1 cellular context compared by ENCODE assay signal in genomic region chr17:15952916-15953865, GRCh38.
TF ChIP-seq lines count a peak whose summit lies in the region.

No MANE protein-coding gene starts in this region.

TF ChIP-seq in HCT116, 20 proteins besides CTCF, POLR2A, EP300 and RAD21 (continued from another document):
- TF ChIP-seq, protein P1, sequence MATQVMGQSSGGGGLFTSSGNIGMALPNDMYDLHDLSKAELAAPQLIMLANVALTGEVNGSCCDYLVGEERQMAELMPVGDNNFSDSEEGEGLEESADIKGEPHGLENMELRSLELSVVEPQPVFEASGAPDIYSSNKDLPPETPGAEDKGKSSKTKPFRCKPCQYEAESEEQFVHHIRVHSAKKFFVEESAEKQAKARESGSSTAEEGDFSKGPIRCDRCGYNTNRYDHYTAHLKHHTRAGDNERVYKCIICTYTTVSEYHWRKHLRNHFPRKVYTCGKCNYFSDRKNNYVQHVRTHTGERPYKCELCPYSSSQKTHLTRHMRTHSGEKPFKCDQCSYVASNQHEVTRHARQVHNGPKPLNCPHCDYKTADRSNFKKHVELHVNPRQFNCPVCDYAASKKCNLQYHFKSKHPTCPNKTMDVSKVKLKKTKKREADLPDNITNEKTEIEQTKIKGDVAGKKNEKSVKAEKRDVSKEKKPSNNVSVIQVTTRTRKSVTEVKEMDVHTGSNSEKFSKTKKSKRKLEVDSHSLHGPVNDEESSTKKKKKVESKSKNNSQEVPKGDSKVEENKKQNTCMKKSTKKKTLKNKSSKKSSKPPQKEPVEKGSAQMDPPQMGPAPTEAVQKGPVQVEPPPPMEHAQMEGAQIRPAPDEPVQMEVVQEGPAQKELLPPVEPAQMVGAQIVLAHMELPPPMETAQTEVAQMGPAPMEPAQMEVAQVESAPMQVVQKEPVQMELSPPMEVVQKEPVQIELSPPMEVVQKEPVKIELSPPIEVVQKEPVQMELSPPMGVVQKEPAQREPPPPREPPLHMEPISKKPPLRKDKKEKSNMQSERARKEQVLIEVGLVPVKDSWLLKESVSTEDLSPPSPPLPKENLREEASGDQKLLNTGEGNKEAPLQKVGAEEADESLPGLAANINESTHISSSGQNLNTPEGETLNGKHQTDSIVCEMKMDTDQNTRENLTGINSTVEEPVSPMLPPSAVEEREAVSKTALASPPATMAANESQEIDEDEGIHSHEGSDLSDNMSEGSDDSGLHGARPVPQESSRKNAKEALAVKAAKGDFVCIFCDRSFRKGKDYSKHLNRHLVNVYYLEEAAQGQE (IDR thresholded peaks at IDR 0.05; ENCODE audit: low read depth): no peak
- no peak for TF ChIP-seq ZFX (IDR thresholded peaks at IDR 0.05)
- no peak for TF ChIP-seq POLR2AphosphoS5 (IDR thresholded peaks at IDR 0.05; ENCODE audit: low read depth, low read length)
- TF ChIP-seq YY1 (IDR thresholded peaks at IDR 0.05; ENCODE audit: extremely low read depth, insufficient replicate concordance, low read depth, low read length): no peak
- no peak for TF ChIP-seq CBX3 (IDR thresholded peaks at IDR 0.05; ENCODE audit: low read depth)
- TF ChIP-seq ZNF274 (IDR thresholded peaks at IDR 0.05; ENCODE audit: low read depth, low read length): no peak
- no peak for TF ChIP-seq CEBPB (IDR thresholded peaks at IDR 0.05; ENCODE audit: low read depth)
- TF ChIP-seq JUND (IDR thresholded peaks at IDR 0.05): no peak
- TF ChIP-seq ZBTB33 (IDR thresholded peaks at IDR 0.05; ENCODE audit: extremely low read depth, insufficient replicate concordance, low read length): no peak
- TF ChIP-seq FOSL1 (IDR thresholded peaks at IDR 0.05; ENCODE audit: low read depth): no peak
- TF ChIP-seq ELF1 (IDR thresholded peaks at IDR 0.05; ENCODE audit: borderline replicate concordance, low read depth): no peak
- TF ChIP-seq EZH2phosphoT487 (IDR thresholded peaks at IDR 0.05; ENCODE audit: borderline replicate concordance): no peak
- no peak for TF ChIP-seq SIN3A (IDR thresholded peaks at IDR 0.05; ENCODE audit: low read depth)
